ENCODE assay signal across 9 cellular contexts in genomic region chr7:101952355-101953247, GRCh38.
DNase-seq lines count a peak whose midpoint lies in the region; ATAC-seq and TF ChIP-seq lines count a peak whose summit lies in the region.
"Had no signal": no experiment of that assay in that cellular context is flagged by ENCODE, and none has a peak within 500 bp of the region (broad histone marks: within the 10 kb centered on the region; RNA-seq: fewer than 3 reads in every experiment).

No MANE protein-coding gene starts in this region.

- peaks cover 35% of the 10 kb centered on the region for H3K4me1 Mint-ChIP-seq in activated T-cell treated with anti-CD3 and anti-CD28 coated beads, Interleukin-2, amount 50 U/mL, for 24 hours (ENCODE audit: low read depth)
- H3K4me1 Mint-ChIP-seq in activated naive CD8-positive, alpha-beta T cell treated with anti-CD3 and anti-CD28 coated beads for 36 hours, result peaks cover 31% of the 10 kb centered on the region

- no peaks in the 10 kb centered on the region for H3K9me3 Mint-ChIP-seq in activated T-cell treated with anti-CD3 and anti-CD28 coated beads, Interleukin-2, amount 50 U/mL, for 24 hours
- H3K9me3 Mint-ChIP-seq in activated naive CD8-positive, alpha-beta T cell treated with anti-CD3 and anti-CD28 coated beads for 36 hours, result no peaks in the 10 kb centered on the region

- peak overlapping the region; percentile 36 for H3K4me3 ChIP-seq in thoracic aorta

- H3K27ac Mint-ChIP-seq in activated T-cell treated with anti-CD3 and anti-CD28 coated beads, Interleukin-2, amount 50 U/mL, for 24 hours, result peak overlapping the region; percentile 88
- H3K27ac Mint-ChIP-seq in activated naive CD8-positive, alpha-beta T cell treated with anti-CD3 and anti-CD28 coated beads for 36 hours, result peak overlapping the region; percentile 89

- no peaks in the 10 kb centered on the region for H3K27me3 Mint-ChIP-seq in activated T-cell treated with anti-CD3 and anti-CD28 coated beads, Interleukin-2, amount 50 U/mL, for 24 hours
- H3K27me3 Mint-ChIP-seq in activated naive CD8-positive, alpha-beta T cell treated with anti-CD3 and anti-CD28 coated beads for 36 hours, result no peaks in the 10 kb centered on the region

- ATAC-seq in thoracic aorta (ENCODE audit: insufficient number of reproducible peaks, low FRiP score, low read depth) (no peak), GM18868 (IDR thresholded peaks at IDR 0.05; ENCODE audit: unreplicated experiment) (no peak)

- DNase-seq in activated T-cell treated with anti-CD3 and anti-CD28 coated beads, Interleukin-2, amount 50 U/mL, for 24 hours, result no peak
- no peak for DNase-seq in activated T-cell treated with anti-CD3 and anti-CD28 coated beads, Interleukin-2, amount 50 U/mL, for 1 hour
- DNase-seq in activated naive CD8-positive, alpha-beta T cell treated with anti-CD3 and anti-CD28 coated beads for 36 hours, result no peak
- peak; percentile 89 for DNase-seq in iris pigment epithelial cell (ENCODE audit: low read depth)
- no peak for DNase-seq in thoracic aorta (ENCODE audit: low spot score)
- no peak for DNase-seq in GM13977 (ENCODE audit: low spot score)
- DNase-seq in ureter (ENCODE audit: low spot score), result no peak

- peaks cover 38 to 55% of the 10 kb centered on the region in 2 donors for H3K4me1 ChIP-seq in thoracic aorta (ENCODE audit: control insufficient read depth in 1 of 2, low read depth in 2 of 2)

- no peaks in the 10 kb centered on the region for H3K36me3 ChIP-seq in thoracic aorta

- peak overlapping the region; percentile 14 for H3K4me3 Mint-ChIP-seq in activated T-cell treated with anti-CD3 and anti-CD28 coated beads, Interleukin-2, amount 50 U/mL, for 24 hours
- peak overlapping the region; percentile 47 for H3K4me3 Mint-ChIP-seq in activated naive CD8-positive, alpha-beta T cell treated with anti-CD3 and anti-CD28 coated beads for 36 hours

- in situ Hi-C loops in GM13977 (cut with MboI; ENCODE audit: low pct_unique_long_range_greater_than_20kb, low sequenced_read_pairs, unreplicated experiment), result no loop called here

- no peaks in the 10 kb centered on the region for H3K27me3 ChIP-seq in thoracic aorta (replicated peaks; ENCODE audit: insufficient read depth)

- H3K9me3 ChIP-seq in thoracic aorta, result no peaks in the 10 kb centered on the region

- TF ChIP-seq CTCF in thoracic aorta (IDR thresholded peaks at IDR 0.05), result no peak
- no peak for TF ChIP-seq CTCF in GM13977 (IDR thresholded peaks at IDR 0.05; ENCODE audit: extremely low read depth, insufficient read depth, missing control alignments)

- H3K27ac ChIP-seq in thoracic aorta, result peak overlapping the region; percentile 60 to 83
- H3K27ac ChIP-seq: C4-2B had no signal

- H3K36me3 Mint-ChIP-seq in activated T-cell treated with anti-CD3 and anti-CD28 coated beads, Interleukin-2, amount 50 U/mL, for 24 hours (ENCODE audit: low read depth), result peaks cover 11% of the 10 kb centered on the region
- peaks cover 9% of the 10 kb centered on the region for H3K36me3 Mint-ChIP-seq in activated naive CD8-positive, alpha-beta T cell treated with anti-CD3 and anti-CD28 coated beads for 36 hours
